22 cellular contexts compared by ENCODE assay signal in the genomic region with DNA sequence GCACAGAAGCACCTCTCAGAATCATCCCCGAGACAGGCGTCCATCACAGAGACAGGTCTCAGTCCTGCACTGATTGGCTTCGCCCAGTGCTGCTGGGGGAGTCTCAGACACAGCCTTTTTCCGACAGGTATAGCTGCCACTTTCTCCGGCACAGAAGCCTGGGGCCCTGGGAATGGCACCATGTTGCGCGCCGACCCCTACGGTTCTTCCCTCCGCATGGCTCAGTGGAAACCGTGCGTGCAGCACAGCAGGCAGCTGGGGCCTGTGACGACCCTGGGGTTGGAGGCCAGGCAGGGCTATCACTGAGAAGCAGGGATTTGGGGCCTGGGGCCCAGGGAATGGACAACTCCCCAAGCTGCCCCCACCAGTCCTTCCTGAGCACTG. TPM values are rescaled to one million over a fixed set of nuclear protein-coding genes. Genes with fewer than 3 reads are reported as not detected.
DNase-seq lines count a peak whose midpoint lies in the region; ATAC-seq and TF ChIP-seq lines count a peak whose summit lies in the region.
"Had no signal": no experiment of that assay in that cellular context is flagged by ENCODE, and none has a peak within 500 bp of the region (broad histone marks: within the 10 kb centered on the region; RNA-seq: fewer than 3 reads in every experiment).

No MANE protein-coding gene starts in this region.

- H3K9ac ChIP-seq in mucosa of rectum (ENCODE audit: low read depth in 1 of 2, low read length in 2 of 2): no peak overlapping the region
- H3K9ac ChIP-seq: GM23248 had no signal

- H3K9me3 Mint-ChIP-seq in chondrocyte (ENCODE audit: low read depth) (no peaks in the 10 kb centered on the region), natural killer cell (no peaks in the 10 kb centered on the region)
- H3K9me3 Mint-ChIP-seq: CD8-positive, alpha-beta T cell; IgD-negative memory B cell had no signal

- H3K27me3 Mint-ChIP-seq in chondrocyte (ENCODE audit: low read depth): no peaks in the 10 kb centered on the region
- H3K27me3 Mint-ChIP-seq in natural killer cell (ENCODE audit: low read depth in 2 of 2): no peaks in the 10 kb centered on the region
- H3K27me3 Mint-ChIP-seq: IgD-negative memory B cell had no signal

- H3K4me1 Mint-ChIP-seq in chondrocyte (ENCODE audit: low read depth) (no peaks in the 10 kb centered on the region), natural killer cell (no peaks in the 10 kb centered on the region)
- H3K4me1 Mint-ChIP-seq: IgD-negative memory B cell had no signal

- H3K36me3 ChIP-seq in right atrium auricular region (peaks cover 17% of the 10 kb centered on the region), mucosa of rectum (ENCODE audit: control insufficient read depth in 2 of 2, insufficient read depth in 2 of 2, low read length in 2 of 2) (peaks cover 21 to 60% of the 10 kb centered on the region in 2 donors)

- DNase-seq in left ventricle myocardium superior: peak; percentile 20
- no peak for DNase-seq in right atrium auricular region (ENCODE audit: low spot score)
- DNase-seq in chondrocyte (ENCODE audit: low spot score): peak; percentile 87
- no peak for DNase-seq in natural killer cell
- DNase-seq: C1 segment of cervical spinal cord, Caco-2, GM23248, H7, NCI-H1048, NCI-H1694, NCI-H2029 treated with DMSO at 0.1 percent for 48 hours, NCI-H446 treated with DMSO at 0.1 percent for 48 hours, NCI-H526, NCI-H82, PC-9, SIG-M5 had no signal

- TF ChIP-seq CTCF in right atrium auricular region (IDR thresholded peaks at IDR 0.05) (no peak), chondrocyte (IDR thresholded peaks at IDR 0.05) (no peak), natural killer cell (IDR thresholded peaks at IDR 0.05) (no peak)

- H3K9me3 ChIP-seq in right atrium auricular region (no peaks in the 10 kb centered on the region), mucosa of rectum (ENCODE audit: control insufficient read depth in 2 of 2, low read length in 2 of 2) (no peaks in the 10 kb centered on the region)
- H3K9me3 ChIP-seq: Caco-2 had no signal

- intact Hi-C loops in left ventricle myocardium superior (cut with micrococcal nuclease): no loop called here
- intact Hi-C loops in natural killer cell (cut with micrococcal nuclease): no loop called here

- H3K4me3 Mint-ChIP-seq in chondrocyte (ENCODE audit: unreplicated experiment) (no peak overlapping the region), natural killer cell (no peak overlapping the region)
- H3K4me3 Mint-ChIP-seq: CD8-positive, alpha-beta T cell; IgD-negative memory B cell had no signal

- no peaks in the 10 kb centered on the region for H3K4me1 ChIP-seq in right atrium auricular region
- H3K4me1 ChIP-seq in mucosa of rectum (ENCODE audit: control insufficient read depth in 2 of 2, insufficient read depth in 2 of 2, low read length in 2 of 2): no peaks in the 10 kb centered on the region
- H3K4me1 ChIP-seq: Caco-2 had no signal

- no peaks in the 10 kb centered on the region for H3K27me3 ChIP-seq in right atrium auricular region
- no peaks in the 10 kb centered on the region for H3K27me3 ChIP-seq in mucosa of rectum (ENCODE audit: control insufficient read depth in 2 of 2, insufficient read depth in 2 of 2, low read length in 2 of 2)

- ATAC-seq in left ventricle myocardium superior (no peak), HG02642 (IDR thresholded peaks at IDR 0.05; ENCODE audit: poor library complexity, unreplicated experiment) (no peak), HG02623 (IDR thresholded peaks at IDR 0.05; ENCODE audit: unreplicated experiment) (no peak), natural killer cell (no peak)
- ATAC-seq: CD8-positive, alpha-beta T cell had no signal

- H3K27ac ChIP-seq in right atrium auricular region: no peak overlapping the region
- H3K27ac ChIP-seq in mucosa of rectum (ENCODE audit: low read depth in 2 of 2, low read length in 2 of 2): peak overlapping the region; percentile 49 to 67
- H3K27ac ChIP-seq: GM23248, PC-9, SK-N-MC had no signal

- H3K4me3 ChIP-seq in right atrium auricular region (no peak overlapping the region), mucosa of rectum (ENCODE audit: low read length in 2 of 2) (no peak overlapping the region)
- H3K4me3 ChIP-seq: GM23248, PC-9, SK-N-MC had no signal

- H3K36me3 Mint-ChIP-seq in chondrocyte (ENCODE audit: low read depth): peaks cover 11% of the 10 kb centered on the region
- no peaks in the 10 kb centered on the region for H3K36me3 Mint-ChIP-seq in natural killer cell
- H3K36me3 Mint-ChIP-seq: IgD-negative memory B cell had no signal

- H3K27ac Mint-ChIP-seq in chondrocyte (ENCODE audit: unreplicated experiment) (no peak overlapping the region), natural killer cell (no peak overlapping the region)
- H3K27ac Mint-ChIP-seq: CD8-positive, alpha-beta T cell had no signal

RNA-seq across cellular contexts. Expression of a gene that starts 29.7 kb away (rescaled TPM):
- not detected for total RNA-seq in left ventricle myocardium superior
- total RNA-seq in right atrium auricular region: not detected
- total RNA-seq in chondrocyte: 0.20 to 0.23 TPM in 2 of 3 replicates, not detected in the other
- under 1 TPM in 1 of 3 donors, not detected in 2; 0.20 TPM for total RNA-seq in natural killer cell
- total RNA-seq: Caco-2, GM23248, PC-9 had no signal

RNA-seq across cellular contexts. Expression of a gene that starts 48.2 kb away (rescaled TPM):
- total RNA-seq in left ventricle myocardium superior (22.5 TPM), right atrium auricular region (10 to 100 TPM; 13.4 to 15.9 TPM), chondrocyte (19.5 to 24.4 TPM (median 20.8 TPM) in 3 replicates), natural killer cell (10 to 100 TPM; 45.0 to 71.4 (median 51.6) TPM)

RNA-seq across cellular contexts. Expression of a gene that starts 58.5 kb away (rescaled TPM):
- total RNA-seq in left ventricle myocardium superior (not detected), right atrium auricular region (under 1 TPM in 1 of 2 donors, not detected in 1; 0.75 TPM), chondrocyte (0.40 to 0.94 TPM in 2 of 3 replicates, not detected in the other), natural killer cell (under 1 TPM in 1 of 3 donors, not detected in 2; 0.75 TPM)
- total RNA-seq: GM23248 had no signal

Comparison
In these comparisons a context has a peak if more than half of its experiments do, and no peak if none do; other contexts are left out.
1. DNase-seq: peak in left ventricle myocardium superior (single experiment) and chondrocyte (single experiment); none in right atrium auricular region (single experiment) and natural killer cell (single experiment).
2. H3K27ac ChIP-seq: peak in mucosa of rectum (2 of 2); none in right atrium auricular region (0 of 2).